12 cellular contexts compared by ENCODE assay signal in genomic region chr1:39453603-39454002, GRCh38. TPM values are rescaled to one million over a fixed set of nuclear protein-coding genes. Genes with fewer than 3 reads are reported as not detected.
DNase-seq lines count a peak whose midpoint lies in the region; ATAC-seq and TF ChIP-seq lines count a peak whose summit lies in the region.
"Had no signal": no experiment of that assay in that cellular context is flagged by ENCODE, and none has a peak within 500 bp of the region (broad histone marks: within the 10 kb centered on the region; RNA-seq: fewer than 3 reads in every experiment).

No MANE protein-coding gene starts in this region.

- H3K4me1 Mint-ChIP-seq in GM23338 (no peaks in the 10 kb centered on the region), mesothelial cell of epicardium (no peaks in the 10 kb centered on the region)
- no peaks in the 10 kb centered on the region for H3K4me1 Mint-ChIP-seq in effector memory CD8-positive, alpha-beta T cell (ENCODE audit: low read depth in 2 of 2)

- TF ChIP-seq POLR2A in gastrocnemius medialis (IDR thresholded peaks at IDR 0.05) = no peak

- peaks cover 21% of the 10 kb centered on the region for H3F3A ChIP-seq in GM23338 (replicated peaks; ENCODE audit: low read depth)

- H3K4me2 ChIP-seq in GM23338 = no peak overlapping the region

- H3K27ac ChIP-seq in GM23338 (ENCODE audit: low read depth) (0 out of 2 replicates have a peak overlapping the region, but pooled peaks have one; percentile 42), brain microvascular endothelial cell (no peak overlapping the region), gastrocnemius medialis (no peak overlapping the region)

- H3K9me3 ChIP-seq in gastrocnemius medialis = no peaks in the 10 kb centered on the region

- ATAC-seq in GM23338 = no peak
- ATAC-seq in left ventricle myocardium superior = peak; percentile 58
- peak in 1 of 2 donors; percentile 65 for ATAC-seq in gastrocnemius medialis
- no peak for ATAC-seq in GM18511 (IDR thresholded peaks at IDR 0.05; ENCODE audit: unreplicated experiment)
- no peak for ATAC-seq in effector memory CD8-positive, alpha-beta T cell (replicated peaks)
- ATAC-seq: CD8-positive, alpha-beta T cell had no signal

- H3K27ac Mint-ChIP-seq in GM23338 (no peak overlapping the region; the same call in 1 of the 2 replicates), mesothelial cell of epicardium (no peak overlapping the region)
- H3K27ac Mint-ChIP-seq in effector memory CD8-positive, alpha-beta T cell = no peak overlapping the region
- H3K27ac Mint-ChIP-seq: CD8-positive, alpha-beta T cell had no signal

- no peak overlapping the region for H3K4me3 Mint-ChIP-seq in GM23338
- H3K4me3 Mint-ChIP-seq in effector memory CD8-positive, alpha-beta T cell = no peak overlapping the region
- H3K4me3 Mint-ChIP-seq in mesothelial cell of epicardium = no peak overlapping the region
- H3K4me3 Mint-ChIP-seq: CD8-positive, alpha-beta T cell had no signal

- in situ Hi-C loops in brain microvascular endothelial cell (cut with HindIII; ENCODE audit: low pct_ligation_motif_present, low sequenced_read_pairs) = no loop called here
- in situ Hi-C loops in gastrocnemius medialis (cut with MboI; ENCODE audit: low sequenced_read_pairs in 4 of 4) = no loop called here

- H3K4me3 ChIP-seq in GM23338 (no peak overlapping the region), brain microvascular endothelial cell (ENCODE audit: low read depth, low read length) (no peak overlapping the region), gastrocnemius medialis (no peak overlapping the region)

- H3K27me3 Mint-ChIP-seq in GM23338 (ENCODE audit: insufficient read depth, low read depth, poor library complexity) (peaks cover 6% of the 10 kb centered on the region), mesothelial cell of epicardium (ENCODE audit: low read depth) (no peaks in the 10 kb centered on the region)
- H3K27me3 Mint-ChIP-seq in effector memory CD8-positive, alpha-beta T cell = no peaks in the 10 kb centered on the region

- DNase-seq in GM23338 (ENCODE audit: low spot score) (no peak), brain microvascular endothelial cell (peak; percentile 73), left ventricle myocardium superior (peak; percentile 79), gastrocnemius medialis (peak; percentile 5 to 65), mesothelial cell of epicardium (ENCODE audit: low spot score in 2 of 2, unreplicated experiment in 2 of 2) (no peak)
- DNase-seq in effector memory CD8-positive, alpha-beta T cell = no peak
- DNase-seq in activated effector memory CD4-positive, alpha-beta T cell treated with Interleukin-2 at 50 U/mL for 16 hours = no peak
- DNase-seq: activated T-cell treated with anti-CD3 and anti-CD28 coated beads for 4 hours; CD8-positive, alpha-beta T cell; NCI-H1436; NCI-H526 had no signal

- H3K79me2 ChIP-seq in GM23338 (replicated peaks; ENCODE audit: insufficient read depth) = no peaks in the 10 kb centered on the region

- H3K36me3 Mint-ChIP-seq in GM23338 (ENCODE audit: low read depth) (peaks cover 100% of the 10 kb centered on the region), mesothelial cell of epicardium (peaks cover 64% of the 10 kb centered on the region)
- H3K36me3 Mint-ChIP-seq in effector memory CD8-positive, alpha-beta T cell (ENCODE audit: insufficient read depth) = peaks cover 97% of the 10 kb centered on the region

- H2AFZ ChIP-seq in GM23338 = no peak overlapping the region

- H3K9me3 Mint-ChIP-seq in GM23338 (no peaks in the 10 kb centered on the region), mesothelial cell of epicardium (no peaks in the 10 kb centered on the region)
- H3K9me3 Mint-ChIP-seq in effector memory CD8-positive, alpha-beta T cell = no peaks in the 10 kb centered on the region
- H3K9me3 Mint-ChIP-seq: CD8-positive, alpha-beta T cell had no signal

- no peaks in the 10 kb centered on the region for H3K9me2 ChIP-seq in GM23338 (ENCODE audit: insufficient read depth)

- H3K36me3 ChIP-seq in GM23338 (ENCODE audit: insufficient read depth) = peaks cover 86% of the 10 kb centered on the region
- peaks cover 99% of the 10 kb centered on the region for H3K36me3 ChIP-seq in brain microvascular endothelial cell (replicated peaks)
- H3K36me3 ChIP-seq in gastrocnemius medialis = peaks cover 9 to 95% of the 10 kb centered on the region in 2 donors

- no peaks in the 10 kb centered on the region for H3K4me1 ChIP-seq in GM23338 (ENCODE audit: insufficient read depth)
- no peaks in the 10 kb centered on the region for H3K4me1 ChIP-seq in gastrocnemius medialis

- TF ChIP-seq CTCF in GM23338 (conservative IDR thresholded peaks at IDR 0.05; ENCODE audit: low read depth in 2 of 2) (no peak), brain microvascular endothelial cell (IDR thresholded peaks at IDR 0.05; ENCODE audit: low read depth, low read length, missing control alignments) (no peak), gastrocnemius medialis (IDR thresholded peaks at IDR 0.05 in 4 of 5, conservative IDR thresholded peaks at IDR 0.05 in 1 of 5) (no peak), mesothelial cell of epicardium (IDR thresholded peaks at IDR 0.05; ENCODE audit: unreplicated experiment) (no peak)

- H4K20me1 ChIP-seq in GM23338 (replicated peaks; ENCODE audit: insufficient read depth) = peaks cover 20% of the 10 kb centered on the region

- no peaks in the 10 kb centered on the region for H3K27me3 ChIP-seq in GM23338 (ENCODE audit: insufficient read depth)
- H3K27me3 ChIP-seq in brain microvascular endothelial cell (replicated peaks) = no peaks in the 10 kb centered on the region
- H3K27me3 ChIP-seq in gastrocnemius medialis = no peaks in the 10 kb centered on the region

- intact Hi-C loops in left ventricle myocardium superior (cut with micrococcal nuclease) = no loop called here
- intact Hi-C loops in gastrocnemius medialis (cut with DNase I; ENCODE audit: low total_unique reads) = no loop called here

TF ChIP-seq in GM23338, 12 proteins besides CTCF, POLR2A, EP300 and RAD21:
- TF ChIP-seq POLR2AphosphoS5 (IDR thresholded peaks at IDR 0.05; ENCODE audit: low read depth) (no peak), STAT1 (IDR thresholded peaks at IDR 0.05; ENCODE audit: unreplicated experiment) (no peak), EZH2phosphoT487 (IDR thresholded peaks at IDR 0.05; ENCODE audit: unreplicated experiment) (no peak), REST (IDR thresholded peaks at IDR 0.05; ENCODE audit: unreplicated experiment) (no peak)

RNA-seq across cellular contexts. Expression of gene BMP8A, which starts 37.8 kb away (rescaled TPM):
- 0.63 and 1.3 TPM in 2 replicates for total RNA-seq in GM23338 (2014; rRNA removed; shearing (Covaris generic))
- polyA plus RNA-seq in GM23338 (2016; fragmentation: Nextera tagmentation; extraction: Ambion mirVana) = 0.34 TPM in 1 of 2 replicates, not detected in the other
- total RNA-seq in left ventricle myocardium superior = not detected
- 1 to 10 TPM in 1 of 4 donors, under 1 TPM in 1, not detected in 2; 0.31 to 1.3 TPM for total RNA-seq in gastrocnemius medialis
- 0.27 TPM in 1 of 3 replicates, not detected in the others for total RNA-seq in mesothelial cell of epicardium

Comparison
In these comparisons a context has a peak if more than half of its experiments do, and no peak if none do; other contexts are left out.
1. DNase-seq: peak in brain microvascular endothelial cell (single experiment), left ventricle myocardium superior (single experiment) and gastrocnemius medialis (2 of 2); none in GM23338 (single experiment), effector memory CD8-positive, alpha-beta T cell (0 of 3), mesothelial cell of epicardium (0 of 2) and activated effector memory CD4-positive, alpha-beta T cell treated with Interleukin-2 at 50 U/mL for 16 hours (single experiment).